8 cellular contexts compared by ENCODE assay signal in the genomic region with DNA sequence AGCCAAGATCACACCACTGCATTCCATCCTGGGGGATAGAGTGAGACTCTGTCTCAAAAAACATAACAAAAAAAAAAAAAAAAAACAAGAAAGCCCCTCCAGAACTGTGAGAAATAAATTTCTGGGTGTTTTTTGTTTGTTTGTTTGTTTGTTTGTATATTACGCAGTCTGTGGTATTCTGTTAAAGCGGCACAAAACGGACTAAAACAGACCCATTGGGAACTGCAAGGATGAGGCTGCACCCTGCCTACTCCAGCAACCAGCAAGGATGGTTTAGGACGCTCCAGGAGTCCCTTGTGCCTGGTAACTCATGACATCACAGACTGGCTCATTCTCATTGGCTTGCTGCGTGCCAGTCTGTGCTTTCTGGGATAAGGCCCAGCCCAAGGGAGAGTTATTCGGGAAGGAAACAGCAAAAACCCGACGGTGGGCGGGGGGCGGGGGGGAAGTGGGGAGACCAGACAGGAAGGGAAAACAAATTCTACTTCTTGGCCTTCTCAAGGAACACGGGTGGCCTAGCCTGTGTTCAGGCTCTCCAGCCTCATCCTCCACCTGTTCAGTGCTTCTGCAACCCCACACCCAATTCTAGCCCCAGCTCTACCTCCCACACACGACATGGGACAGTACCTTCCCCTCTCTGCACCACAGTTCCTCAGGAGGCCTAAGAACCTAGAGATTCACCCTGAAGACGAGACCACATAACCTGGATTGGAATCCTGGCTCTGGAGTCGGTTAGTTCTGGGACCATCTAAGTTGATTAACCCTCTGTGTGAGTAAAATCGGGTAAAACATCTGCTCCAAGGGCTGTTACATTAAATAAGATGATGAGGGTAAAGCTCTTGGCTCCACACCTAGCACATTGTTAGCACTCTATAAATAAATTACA. TPM values are rescaled to one million over a fixed set of nuclear protein-coding genes. Genes with fewer than 3 reads are reported as not detected.
DNase-seq lines count a peak whose midpoint lies in the region; ATAC-seq, FAIRE-seq and TF ChIP-seq lines count a peak whose summit lies in the region.

No MANE protein-coding gene starts in this region.

- H3K4me3 Mint-ChIP-seq in Caco-2 (ENCODE audit: unreplicated experiment), result peak overlapping the region; percentile 60
- H3K4me3 Mint-ChIP-seq in type B pancreatic cell, result peak overlapping the region; percentile 54

- no peaks in the 10 kb centered on the region for H3K27me3 ChIP-seq in Caco-2 (replicated peaks; ENCODE audit: control insufficient read depth, insufficient read depth, low read length)

- H3K36me3 Mint-ChIP-seq in Caco-2 (ENCODE audit: insufficient read depth, unreplicated experiment) (peaks cover 24% of the 10 kb centered on the region), type B pancreatic cell (no peaks in the 10 kb centered on the region)

- FAIRE-seq in HTR-8/SVneo (lab: Jason Lieb, UNC), result peak; percentile 77

- no peaks in the 10 kb centered on the region for H3K9me3 ChIP-seq in Caco-2

- intact Hi-C loops in Caco-2 (cut with micrococcal nuclease; ENCODE audit: unreplicated experiment), result no loop called here

- peaks cover 6% of the 10 kb centered on the region for H3K4me1 ChIP-seq in Caco-2

- H3K27ac Mint-ChIP-seq in Caco-2 (ENCODE audit: unreplicated experiment), result peak overlapping the region; percentile 60
- peak overlapping the region; percentile 58 for H3K27ac Mint-ChIP-seq in type B pancreatic cell

- POLR2A ChIA-PET in Caco-2 (lab: Charles Lee), result no interaction called here

- H3K27me3 Mint-ChIP-seq in Caco-2 (ENCODE audit: insufficient read depth, unreplicated experiment), result no peaks in the 10 kb centered on the region
- no peaks in the 10 kb centered on the region for H3K27me3 Mint-ChIP-seq in type B pancreatic cell

- TF ChIP-seq CTCF in Caco-2 (IDR thresholded peaks at IDR 0.05; ENCODE audit: insufficient read depth in 1 of 2, low read depth in 1 of 2, low read length in 1 of 2, severe bottlenecking in 1 of 2, unreplicated experiment in 1 of 2), result no peak
- TF ChIP-seq CTCF in type B pancreatic cell (conservative IDR thresholded peaks at IDR 0.05), result no peak

- BruUV-seq in Caco-2 (replicated peaks; lab: Mats Ljungman, UMichigan), result no TSS peak

- DNase-seq in Caco-2 (peak; percentile 82 to 84), HTR-8/SVneo (ENCODE audit: insufficient read length, low spot score) (peak; percentile 99), NOMO-1 (lab: John Stamatoyannopoulos, UW; ENCODE audit: unreplicated experiment in 2 of 2) (peak; percentile 76 to 80), fibroblast of peridontal ligament (ENCODE audit: extremely low read depth) (peak; percentile 93), myocyte (ENCODE audit: low read depth) (peak; percentile 90), type B pancreatic cell (ENCODE audit: extremely low spot score, unreplicated experiment) (no peak)
- peak; percentile 60 to 64 for DNase-seq in activated T-cell treated with anti-CD3 and anti-CD28 coated beads, Interleukin-2, amount 50 U/mL, for 48 hours

- CTCF ChIA-PET in Caco-2 (lab: Charles Lee), result interaction anchor here (0.6 to 1.2 kb wide), 5 partner anchors 8 to 26 kb away, joined by 3 to 9 read pairs (median 5); no protein-coding TSS in a partner anchor

- no peaks in the 10 kb centered on the region for H3K9me3 Mint-ChIP-seq in Caco-2 (ENCODE audit: unreplicated experiment)
- H3K9me3 Mint-ChIP-seq in type B pancreatic cell, result no peaks in the 10 kb centered on the region

- no peak overlapping the region for H3K4me3 ChIP-seq in Caco-2 (ENCODE audit: low read depth, low read length)

- no peaks in the 10 kb centered on the region for H3K36me3 ChIP-seq in Caco-2 (ENCODE audit: control insufficient read depth, insufficient read depth, low read length)

- H3K4me1 Mint-ChIP-seq in Caco-2 (ENCODE audit: low read depth, unreplicated experiment) (peaks cover 7% of the 10 kb centered on the region), type B pancreatic cell (ENCODE audit: unreplicated experiment) (peaks cover 14% of the 10 kb centered on the region)

- peak; percentile 30 for ATAC-seq in GM19463 (IDR thresholded peaks at IDR 0.05; ENCODE audit: unreplicated experiment)

RNA-seq across cellular contexts. Expression of a gene that starts 2.8 kb away (rescaled TPM):
- 49.6 and 59.3 TPM in 2 replicates for total RNA-seq in Caco-2 (2022)
- 1.3 and 2.9 TPM in 2 replicates for total RNA-seq in myocyte
- polyA plus RNA-seq in myocyte (2012), result not detected
- 24.9 and 37.2 TPM in 2 replicates for total RNA-seq in type B pancreatic cell (ENCODE audit: low replicate concordance)

RNA-seq across cellular contexts. Expression of a gene that starts 39.7 kb away (rescaled TPM):
- total RNA-seq in Caco-2 (2022) (2,300 and 2,382 TPM in 2 replicates), myocyte (1,461 and 1,734 TPM in 2 replicates), type B pancreatic cell (ENCODE audit: low replicate concordance) (2,469 and 2,543 TPM in 2 replicates)
- polyA plus RNA-seq in myocyte (2012), result 2,827 TPM

RNA-seq across cellular contexts. Expression of a gene that starts 52.4 kb away (rescaled TPM):
- total RNA-seq in Caco-2 (2022) (112 and 123 TPM in 2 replicates), myocyte (24.8 and 33.4 TPM in 2 replicates), type B pancreatic cell (ENCODE audit: low replicate concordance) (42.6 and 65.3 TPM in 2 replicates)
- polyA plus RNA-seq in myocyte (2012), result 15.3 TPM
